Comparison of ENCODE assay signal across 22 cellular contexts in the genomic region with DNA sequence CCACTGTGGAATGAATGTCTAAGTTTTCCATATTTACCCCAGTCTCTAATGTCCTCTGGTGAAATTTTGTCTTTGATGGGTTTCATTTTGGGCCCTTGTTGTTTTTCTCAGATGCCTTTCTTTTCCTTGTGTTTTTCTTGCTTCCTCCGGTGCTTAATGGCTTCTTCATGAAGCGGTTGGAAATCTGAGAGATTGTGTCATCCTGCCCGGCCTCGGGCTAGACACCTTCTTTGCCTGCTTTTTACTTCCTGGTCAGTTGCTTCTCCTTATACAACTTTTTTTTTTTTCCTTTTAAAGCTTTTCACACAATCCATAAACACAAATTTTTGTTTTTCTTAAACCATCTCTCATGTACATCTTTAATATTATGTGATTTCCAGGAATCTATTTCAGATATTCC. TPM values are rescaled to one million over a fixed set of nuclear protein-coding genes. Genes with fewer than 3 reads are reported as not detected.
DNase-seq lines count a peak whose midpoint lies in the region; ATAC-seq, FAIRE-seq and TF ChIP-seq lines count a peak whose summit lies in the region.
"Had no signal": no experiment of that assay in that cellular context is flagged by ENCODE, and none has a peak within 500 bp of the region (broad histone marks: within the 10 kb centered on the region; RNA-seq: fewer than 3 reads in every experiment).

No MANE protein-coding gene starts in this region.

- H3K36me3 Mint-ChIP-seq in chondrocyte (ENCODE audit: low read depth) (peaks cover 2% of the 10 kb centered on the region), neural crest cell (ENCODE audit: low read depth) (peaks cover 3% of the 10 kb centered on the region)

- H3K27ac Mint-ChIP-seq in chondrocyte (ENCODE audit: unreplicated experiment) = peak overlapping the region; percentile 72
- H3K27ac Mint-ChIP-seq in neural crest cell (ENCODE audit: unreplicated experiment) = peak overlapping the region; percentile 7
- H3K27ac Mint-ChIP-seq: CD8-positive, alpha-beta T cell had no signal

- FAIRE-seq in HepG2 (lab: Jason Lieb, UNC) = no peak

- no peak for TF ChIP-seq POLR2A in HepG2 (IDR thresholded peaks at IDR 0.05; ENCODE audit: insufficient read depth in 1 of 2, low read depth in 2 of 2, low read length in 2 of 2)

- H3K4me3 ChIP-seq in BLaER1 (no peak overlapping the region), Loucy (ENCODE audit: low read length, poor library complexity, severe bottlenecking) (peak overlapping the region; percentile 99), HepG2 (replicated peaks in 1 of 3; ENCODE audit: insufficient read depth in 1 of 3, low read depth in 2 of 3, low read length in 3 of 3) (no peak overlapping the region)
- H3K4me3 ChIP-seq: heart left ventricle, upper lobe of right lung had no signal

- no peak for TF ChIP-seq RAD21 in HepG2 (CRISPR knock-in tag; IDR thresholded peaks at IDR 0.05)

- TF ChIP-seq EP300 in HepG2 (IDR thresholded peaks at IDR 0.05; ENCODE audit: low read depth in 2 of 2, low read length in 2 of 2) = no peak
- no peak for TF ChIP-seq EP300 in HepG2 (CRISPR knock-in tag; IDR thresholded peaks at IDR 0.05; ENCODE audit: borderline replicate concordance)

- in situ Hi-C loops in HepG2 (cut with HindIII; ENCODE audit: extremely low pct_ligation_motif_present, low pct_unique_long_range_greater_than_20kb) = no loop called here

- peaks cover 71% of the 10 kb centered on the region for H3K4me1 ChIP-seq in BLaER1
- H3K4me1 ChIP-seq in Loucy (ENCODE audit: insufficient read depth, low read length, poor library complexity, severe bottlenecking) = peaks cover 54% of the 10 kb centered on the region
- H3K4me1 ChIP-seq in HepG2 (ENCODE audit: insufficient read depth, low read length) = peaks cover 26% of the 10 kb centered on the region

- H3K4me3 Mint-ChIP-seq in chondrocyte (ENCODE audit: unreplicated experiment) = no peak overlapping the region
- H3K4me3 Mint-ChIP-seq in neural crest cell = no peak overlapping the region
- H3K4me3 Mint-ChIP-seq: activated CD4-positive, alpha-beta T cell treated with anti-CD3 and anti-CD28 coated beads for 36 hours; CD8-positive, alpha-beta T cell; central memory CD8-positive, alpha-beta T cell; H9 had no signal

- H3K36me3 ChIP-seq in BLaER1 (peaks cover 24% of the 10 kb centered on the region), Loucy (ENCODE audit: insufficient read depth, low read length) (peaks cover 5% of the 10 kb centered on the region; the same call in 1 of the 2 replicates), HepG2 (replicated peaks in 1 of 2; ENCODE audit: control insufficient read depth in 1 of 2, insufficient read depth in 2 of 2, low read length in 2 of 2) (no peaks in the 10 kb centered on the region)
- H3K36me3 ChIP-seq: upper lobe of right lung had no signal

- TF ChIP-seq CTCF in Loucy (conservative IDR thresholded peaks at IDR 0.05; ENCODE audit: low read length) = no peak
- no peak for TF ChIP-seq CTCF in chondrocyte (IDR thresholded peaks at IDR 0.05)
- TF ChIP-seq CTCF in neural crest cell (conservative IDR thresholded peaks at IDR 0.05) = no peak
- no peak for TF ChIP-seq CTCF in HepG2 (CRISPR knock-in tag; IDR thresholded peaks at IDR 0.05)

- no peaks in the 10 kb centered on the region for H3K9me2 ChIP-seq in Loucy (replicated peaks; ENCODE audit: low read depth, low read length)

- H4K20me1 ChIP-seq in BLaER1 (peaks cover 76% of the 10 kb centered on the region), Loucy (ENCODE audit: insufficient read depth, low read length, poor library complexity, severe bottlenecking) (peaks cover 76% of the 10 kb centered on the region), HepG2 (ENCODE audit: insufficient read depth, low read length) (no peaks in the 10 kb centered on the region)

- no peak overlapping the region for H3K9ac ChIP-seq in BLaER1
- peak overlapping the region; percentile 100 for H3K9ac ChIP-seq in Loucy (ENCODE audit: low read depth, low read length, poor library complexity, severe bottlenecking)
- no peak overlapping the region for H3K9ac ChIP-seq in HepG2 (ENCODE audit: insufficient read depth, low read depth, low read length)
- H3K9ac ChIP-seq: KMS-11 had no signal

- 0 out of 2 replicates have a peak overlapping the region, but pooled peaks have one; percentile 4 for H3K27ac ChIP-seq in BLaER1
- H3K27ac ChIP-seq in HepG2 (ENCODE audit: extremely low read length, insufficient read depth, low read length) = no peak overlapping the region
- H3K27ac ChIP-seq: KMS-11, upper lobe of right lung had no signal

- intact Hi-C loops in HepG2 (cut with micrococcal nuclease; ENCODE audit: unreplicated experiment) = loop anchor here (10.0 kb wide), 1 partner anchor 48 kb away; no protein-coding TSS in a partner anchor

- H3K9me3 ChIP-seq in BLaER1 (no peaks in the 10 kb centered on the region), Loucy (ENCODE audit: insufficient read depth, low read depth, low read length) (no peaks in the 10 kb centered on the region), HepG2 (ENCODE audit: low read length) (no peaks in the 10 kb centered on the region)
- H3K9me3 ChIP-seq: heart left ventricle, upper lobe of right lung had no signal

- no TSS peak for BruUV-seq in HepG2 (replicated peaks; lab: Mats Ljungman, UMichigan)

- H3K9me3 Mint-ChIP-seq in chondrocyte (ENCODE audit: low read depth) (no peaks in the 10 kb centered on the region), neural crest cell (no peaks in the 10 kb centered on the region)
- H3K9me3 Mint-ChIP-seq: CD8-positive, alpha-beta T cell; central memory CD8-positive, alpha-beta T cell; H9 had no signal

- H3K27me3 ChIP-seq in BLaER1 = no peaks in the 10 kb centered on the region
- no peaks in the 10 kb centered on the region for H3K27me3 ChIP-seq in Loucy (ENCODE audit: insufficient read depth, low read length, poor library complexity, severe bottlenecking)
- H3K27me3 ChIP-seq in HepG2 (ENCODE audit: control insufficient read depth in 1 of 2, insufficient read depth in 2 of 2, low read length in 2 of 2) = no peaks in the 10 kb centered on the region
- H3K27me3 ChIP-seq: heart left ventricle, upper lobe of right lung had no signal

- no peaks in the 10 kb centered on the region for H3K27me3 Mint-ChIP-seq in chondrocyte (ENCODE audit: low read depth)
- H3K27me3 Mint-ChIP-seq in neural crest cell (ENCODE audit: low read depth) = no peaks in the 10 kb centered on the region
- H3K27me3 Mint-ChIP-seq: activated CD4-positive, alpha-beta T cell treated with anti-CD3 and anti-CD28 coated beads for 36 hours; central memory CD8-positive, alpha-beta T cell had no signal

- CTCF ChIA-PET in HepG2 (lab: Yijun Ruan, JAX; ENCODE audit: low intra/inter-chr PET ratio, low total read pairs) = no interaction called here

- DNase-seq in chondrocyte (ENCODE audit: low spot score) = no peak
- no peak for DNase-seq in neural crest cell (ENCODE audit: low read depth, low spot score)
- DNase-seq in foreskin melanocyte = no peak
- no peak for DNase-seq in kidney glomerular epithelial cell (lab: John Stamatoyannopoulos, UW)
- DNase-seq in DMS79 treated with DMSO at 0.1 percent for 48 hours (lab: John Stamatoyannopoulos, UW) = no peak
- DNase-seq in HepG2 (ENCODE audit: low spot score) = no peak
- DNase-seq: activated CD4-positive, alpha-beta T cell treated with anti-CD3 and anti-CD28 coated beads for 36 hours; CD8-positive, alpha-beta T cell; DMS79; effector CD8-positive, alpha-beta T cell; H9; heart left ventricle; mesendoderm; NCI-H1436; NCI-H2171 treated with DMSO at 0.1 percent for 48 hours; NCI-H774; stimulated activated naive CD4-positive, alpha-beta T cell treated with Interleukin-2 at 50 U/mL for 16 hours; upper lobe of right lung had no signal

- POLR2A ChIA-PET in HepG2 (lab: Yijun Ruan, JAX) = no interaction called here

- ATAC-seq in HepG2 = no peak
- ATAC-seq: activated CD4-positive, alpha-beta T cell treated with anti-CD3 and anti-CD28 coated beads for 36 hours; CD8-positive, alpha-beta T cell; heart left ventricle; upper lobe of right lung had no signal

- H3K4me1 Mint-ChIP-seq in chondrocyte (ENCODE audit: low read depth) (peaks cover 72% of the 10 kb centered on the region), neural crest cell (peaks cover 64% of the 10 kb centered on the region)

- no peaks in the 10 kb centered on the region for H3F3A ChIP-seq in Loucy (ENCODE audit: low read depth)

- H2AFZ ChIP-seq in Loucy (ENCODE audit: low read length) = no peak overlapping the region
- no peak overlapping the region for H2AFZ ChIP-seq in HepG2 (ENCODE audit: low read length)

- peak overlapping the region; percentile 83 for H3K4me2 ChIP-seq in BLaER1
- peak overlapping the region; percentile 89 for H3K4me2 ChIP-seq in Loucy (ENCODE audit: low read depth, low read length, poor library complexity, severe bottlenecking)
- H3K4me2 ChIP-seq in HepG2 (ENCODE audit: low read depth, low read length) = no peak overlapping the region
- H3K4me2 ChIP-seq: KMS-11 had no signal

- 93% methylated on average over 4 of the region's 4 CpGs for WGBS in HepG2 (ENCODE audit: low lambda C conversion rate)

- H3K79me2 ChIP-seq in Loucy (ENCODE audit: insufficient read depth, low read length) (peaks cover 100% of the 10 kb centered on the region), HepG2 (ENCODE audit: insufficient read depth, low read length) (peaks cover 9% of the 10 kb centered on the region)

RNA-seq across cellular contexts. Expression of gene ETV6, which starts 7.1 kb away (rescaled TPM):
- total RNA-seq in chondrocyte (30.4 to 37.8 TPM (median 33.4 TPM) in 3 replicates), neural crest cell (16.1 and 18.7 TPM in 2 replicates), HepG2 (2016; rRNA removed; fragmentation: Illumina TruSeq; extraction: Trizol) (2.2 and 2.8 TPM in 2 replicates)
- 1.0 and 1.2 TPM in 2 replicates for total RNA-seq in HepG2 (2016; cell fraction: cytosol; rRNA removed; fragmentation: Illumina TruSeq; extraction: Trizol; ENCODE audit: low read depth)
- 1.8 and 2.5 TPM in 2 replicates for total RNA-seq in HepG2 (2016; cell fraction: insoluble cytoplasmic fraction; rRNA removed; fragmentation: Illumina TruSeq; extraction: Trizol)
- 2.9 and 3.4 TPM in 2 replicates for total RNA-seq in HepG2 (2016; cell fraction: membrane; rRNA removed; fragmentation: Illumina TruSeq; extraction: Trizol)
- 3.9 and 4.2 TPM in 2 replicates for total RNA-seq in HepG2 (2016; cell fraction: nucleus; rRNA removed; fragmentation: Illumina TruSeq; extraction: Trizol)
- 3.0 and 3.3 TPM in 2 replicates for polyA plus RNA-seq in HepG2 (2011; rRNA removed)
- 1.9 and 2.1 TPM in 2 replicates for polyA plus RNA-seq in HepG2 (2011; cell fraction: cytosol; rRNA removed)
- 3.5 and 4.3 TPM in 2 replicates for polyA plus RNA-seq in HepG2 (2011; cell fraction: nucleus; rRNA removed)
- polyA plus RNA-seq in HepG2 (2012) = 1.8 and 2.6 TPM in 2 replicates
- polyA plus RNA-seq in HepG2 (2016; cell fraction: cytosol; fragmentation: Illumina TruSeq; extraction: Trizol; ENCODE audit: low read depth) = 1.1 and 1.2 TPM in 2 replicates
- 2.7 and 3.6 TPM in 2 replicates for polyA plus RNA-seq in HepG2 (2016; cell fraction: insoluble cytoplasmic fraction; fragmentation: Illumina TruSeq; extraction: Trizol; ENCODE audit: low read depth)
- 2.5 and 3.2 TPM in 2 replicates for polyA plus RNA-seq in HepG2 (2016; cell fraction: membrane; fragmentation: Illumina TruSeq; extraction: Trizol; ENCODE audit: low read depth)
- 4.6 and 5.1 TPM in 2 replicates for polyA plus RNA-seq in HepG2 (2016; cell fraction: nucleus; fragmentation: Illumina TruSeq; extraction: Trizol; ENCODE audit: insufficient read depth, low read depth)
- polyA minus RNA-seq in HepG2 (2011; rRNA and poly(A)+ RNA removed; ENCODE audit: low replicate concordance) = 7.0 and 9.1 TPM in 2 replicates
- polyA minus RNA-seq in HepG2 (2011; cell fraction: cytosol; rRNA and poly(A)+ RNA removed) = 3.4 and 4.0 TPM in 2 replicates
- polyA minus RNA-seq in HepG2 (2011; cell fraction: nucleus; rRNA and poly(A)+ RNA removed) = 8.1 and 12.8 TPM in 2 replicates
